ENCODE assay signal across 2 cellular contexts in genomic region chr3:308597-309321, GRCh38.
TF ChIP-seq lines count a peak whose summit lies in the region.

No MANE protein-coding gene starts in this region.

TF ChIP-seq in HepG2, 621 proteins besides CTCF, POLR2A, EP300 and RAD21 (continued from another document):
- TF ChIP-seq, protein P1, sequence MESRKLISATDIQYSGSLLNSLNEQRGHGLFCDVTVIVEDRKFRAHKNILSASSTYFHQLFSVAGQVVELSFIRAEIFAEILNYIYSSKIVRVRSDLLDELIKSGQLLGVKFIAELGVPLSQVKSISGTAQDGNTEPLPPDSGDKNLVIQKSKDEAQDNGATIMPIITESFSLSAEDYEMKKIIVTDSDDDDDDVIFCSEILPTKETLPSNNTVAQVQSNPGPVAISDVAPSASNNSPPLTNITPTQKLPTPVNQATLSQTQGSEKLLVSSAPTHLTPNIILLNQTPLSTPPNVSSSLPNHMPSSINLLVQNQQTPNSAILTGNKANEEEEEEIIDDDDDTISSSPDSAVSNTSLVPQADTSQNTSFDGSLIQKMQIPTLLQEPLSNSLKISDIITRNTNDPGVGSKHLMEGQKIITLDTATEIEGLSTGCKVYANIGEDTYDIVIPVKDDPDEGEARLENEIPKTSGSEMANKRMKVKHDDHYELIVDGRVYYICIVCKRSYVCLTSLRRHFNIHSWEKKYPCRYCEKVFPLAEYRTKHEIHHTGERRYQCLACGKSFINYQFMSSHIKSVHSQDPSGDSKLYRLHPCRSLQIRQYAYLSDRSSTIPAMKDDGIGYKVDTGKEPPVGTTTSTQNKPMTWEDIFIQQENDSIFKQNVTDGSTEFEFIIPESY (CRISPR knock-in tag; IDR thresholded peaks at IDR 0.05) = no peak
- TF ChIP-seq, protein P2, sequence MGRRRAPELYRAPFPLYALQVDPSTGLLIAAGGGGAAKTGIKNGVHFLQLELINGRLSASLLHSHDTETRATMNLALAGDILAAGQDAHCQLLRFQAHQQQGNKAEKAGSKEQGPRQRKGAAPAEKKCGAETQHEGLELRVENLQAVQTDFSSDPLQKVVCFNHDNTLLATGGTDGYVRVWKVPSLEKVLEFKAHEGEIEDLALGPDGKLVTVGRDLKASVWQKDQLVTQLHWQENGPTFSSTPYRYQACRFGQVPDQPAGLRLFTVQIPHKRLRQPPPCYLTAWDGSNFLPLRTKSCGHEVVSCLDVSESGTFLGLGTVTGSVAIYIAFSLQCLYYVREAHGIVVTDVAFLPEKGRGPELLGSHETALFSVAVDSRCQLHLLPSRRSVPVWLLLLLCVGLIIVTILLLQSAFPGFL (CRISPR knock-in tag; IDR thresholded peaks at IDR 0.05) = no peak
- TF ChIP-seq SNAPC5 (CRISPR knock-in tag; IDR thresholded peaks at IDR 0.05; ENCODE audit: borderline replicate concordance) = no peak
- TF ChIP-seq, protein P3, sequence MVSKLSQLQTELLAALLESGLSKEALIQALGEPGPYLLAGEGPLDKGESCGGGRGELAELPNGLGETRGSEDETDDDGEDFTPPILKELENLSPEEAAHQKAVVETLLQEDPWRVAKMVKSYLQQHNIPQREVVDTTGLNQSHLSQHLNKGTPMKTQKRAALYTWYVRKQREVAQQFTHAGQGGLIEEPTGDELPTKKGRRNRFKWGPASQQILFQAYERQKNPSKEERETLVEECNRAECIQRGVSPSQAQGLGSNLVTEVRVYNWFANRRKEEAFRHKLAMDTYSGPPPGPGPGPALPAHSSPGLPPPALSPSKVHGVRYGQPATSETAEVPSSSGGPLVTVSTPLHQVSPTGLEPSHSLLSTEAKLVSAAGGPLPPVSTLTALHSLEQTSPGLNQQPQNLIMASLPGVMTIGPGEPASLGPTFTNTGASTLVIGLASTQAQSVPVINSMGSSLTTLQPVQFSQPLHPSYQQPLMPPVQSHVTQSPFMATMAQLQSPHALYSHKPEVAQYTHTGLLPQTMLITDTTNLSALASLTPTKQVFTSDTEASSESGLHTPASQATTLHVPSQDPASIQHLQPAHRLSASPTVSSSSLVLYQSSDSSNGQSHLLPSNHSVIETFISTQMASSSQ (IDR thresholded peaks at IDR 0.05; ENCODE audit: low read depth) = no peak
- TF ChIP-seq, protein P3 (CRISPR knock-in tag; IDR thresholded peaks at IDR 0.05; ENCODE audit: borderline replicate concordance) = no peak
- no peak for TF ChIP-seq ZIK1 (CRISPR knock-in tag; IDR thresholded peaks at IDR 0.05; ENCODE audit: borderline replicate concordance, low read depth)
- TF ChIP-seq, protein P4, sequence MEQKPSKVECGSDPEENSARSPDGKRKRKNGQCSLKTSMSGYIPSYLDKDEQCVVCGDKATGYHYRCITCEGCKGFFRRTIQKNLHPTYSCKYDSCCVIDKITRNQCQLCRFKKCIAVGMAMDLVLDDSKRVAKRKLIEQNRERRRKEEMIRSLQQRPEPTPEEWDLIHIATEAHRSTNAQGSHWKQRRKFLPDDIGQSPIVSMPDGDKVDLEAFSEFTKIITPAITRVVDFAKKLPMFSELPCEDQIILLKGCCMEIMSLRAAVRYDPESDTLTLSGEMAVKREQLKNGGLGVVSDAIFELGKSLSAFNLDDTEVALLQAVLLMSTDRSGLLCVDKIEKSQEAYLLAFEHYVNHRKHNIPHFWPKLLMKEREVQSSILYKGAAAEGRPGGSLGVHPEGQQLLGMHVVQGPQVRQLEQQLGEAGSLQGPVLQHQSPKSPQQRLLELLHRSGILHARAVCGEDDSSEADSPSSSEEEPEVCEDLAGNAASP (CRISPR knock-in tag; IDR thresholded peaks at IDR 0.05; ENCODE audit: borderline replicate concordance) = no peak
- no peak for TF ChIP-seq YEATS4 (CRISPR knock-in tag; IDR thresholded peaks at IDR 0.05; ENCODE audit: borderline replicate concordance)
- TF ChIP-seq ARNT (IDR thresholded peaks at IDR 0.05) = no peak
- no peak for TF ChIP-seq HNF4G (IDR thresholded peaks at IDR 0.05; ENCODE audit: borderline replicate concordance, low read depth, low read length)
- TF ChIP-seq HNF4G (CRISPR knock-in tag; IDR thresholded peaks at IDR 0.05; ENCODE audit: borderline replicate concordance, low read depth) = no peak
- no peak for TF ChIP-seq ZSCAN21 (CRISPR knock-in tag; IDR thresholded peaks at IDR 0.05; ENCODE audit: borderline replicate concordance)
- no peak for TF ChIP-seq NFE2L2 (IDR thresholded peaks at IDR 0.05; ENCODE audit: low read length)
- TF ChIP-seq SKI (IDR thresholded peaks at IDR 0.05; ENCODE audit: partially characterized antibody) = no peak
- no peak for TF ChIP-seq SETDB1 (CRISPR knock-in tag; IDR thresholded peaks at IDR 0.05; ENCODE audit: borderline replicate concordance)

TF ChIP-seq in IMR-90, 13 proteins besides CTCF, POLR2A, EP300 and RAD21 (continued from another document):
- TF ChIP-seq MXI1 (IDR thresholded peaks at IDR 0.05; ENCODE audit: borderline replicate concordance, low read depth, low read length) = no peak
- no peak for TF ChIP-seq USF2 (IDR thresholded peaks at IDR 0.05; ENCODE audit: low read depth, low read length)
- no peak for TF ChIP-seq MAFK (IDR thresholded peaks at IDR 0.05; ENCODE audit: low read depth, low read length)
- TF ChIP-seq ELK1 (IDR thresholded peaks at IDR 0.05; ENCODE audit: borderline replicate concordance, low read depth, low read length) = no peak
